Comparison of ENCODE assay signal across 9 cellular contexts in genomic region chr1:184843732-184844495, GRCh38.
DNase-seq lines count a peak whose midpoint lies in the region; ATAC-seq lines count a peak whose summit lies in the region.
"Had no signal": no experiment of that assay in that cellular context is flagged by ENCODE, and none has a peak within 500 bp of the region (broad histone marks: within the 10 kb centered on the region; RNA-seq: fewer than 3 reads in every experiment).

No MANE protein-coding gene starts in this region.

- ATAC-seq in HG03469 (IDR thresholded peaks at IDR 0.05; ENCODE audit: unreplicated experiment), result peak; percentile 98

- DNase-seq in stimulated activated CD4-positive, alpha-beta T cell treated with anti-CD3 and anti-CD28 coated beads, Interleukin-15, amount 100 ng/mL, for 24 hours, result peak; percentile 44
- no peak for DNase-seq in stimulated activated CD4-positive, alpha-beta T cell treated with anti-CD3 and anti-CD28 coated beads, Interleukin-12 subunit alpha, Interleukin-12 subunit beta, amount 100 ng/mL, for 4 hours
- peak; percentile 65 for DNase-seq in activated CD8-positive, alpha-beta memory T cell treated with anti-CD3 and anti-CD28 coated beads, Interleukin-2, amount 50 U/mL, for 48 hours
- DNase-seq in stimulated activated CD4-positive, alpha-beta T cell treated with anti-CD3 and anti-CD28 coated beads, TNF-alpha, amount 100 ng/mL, for 24 hours (ENCODE audit: low read depth in 3 of 3), result peak in 2 of 3 experiments; percentile 10 to 17
- DNase-seq in ecto neural progenitor cell (ENCODE audit: low spot score), result no peak
- no peak for DNase-seq in GOT3 (lab: John Stamatoyannopoulos, UW)
- no peak for DNase-seq in germinal center (ENCODE audit: low spot score)
- DNase-seq: lower lobe of right lung had no signal

Comparison
In these comparisons a context has a peak if more than half of its experiments do, and no peak if none do; other contexts are left out.
1. DNase-seq: peak in stimulated activated CD4-positive, alpha-beta T cell treated with anti-CD3 and anti-CD28 coated beads, Interleukin-15, amount 100 ng/mL, for 24 hours (single experiment), activated CD8-positive, alpha-beta memory T cell treated with anti-CD3 and anti-CD28 coated beads, Interleukin-2, amount 50 U/mL, for 48 hours (single experiment) and stimulated activated CD4-positive, alpha-beta T cell treated with anti-CD3 and anti-CD28 coated beads, TNF-alpha, amount 100 ng/mL, for 24 hours (2 of 3); none in stimulated activated CD4-positive, alpha-beta T cell treated with anti-CD3 and anti-CD28 coated beads, Interleukin-12 subunit alpha, Interleukin-12 subunit beta, amount 100 ng/mL, for 4 hours (single experiment), ecto neural progenitor cell (single experiment), GOT3 (single experiment) and germinal center (single experiment).